8 cellular contexts compared by ENCODE assay signal in genomic region chr19:48872884-48873475, GRCh38. TPM values are rescaled to one million over a fixed set of nuclear protein-coding genes. Genes with fewer than 3 reads are reported as not detected.
DNase-seq lines count a peak whose midpoint lies in the region; ATAC-seq and TF ChIP-seq lines count a peak whose summit lies in the region.

No MANE protein-coding gene starts in this region.

- DNase-seq in GM12864 (ENCODE audit: low read depth) (no peak), LHCN-M2 (ENCODE audit: low read depth) (peak; percentile 95), SK-MEL-5 (ENCODE audit: low read depth, low spot score) (peak; percentile 91), globus pallidus (ENCODE audit: low spot score) (peak; percentile 57), occipital lobe (lab: John Stamatoyannopoulos, UW) (peak; percentile 26), thyroid gland (peak; percentile 89 to 91), midbrain (lab: John Stamatoyannopoulos, UW) (no peak)
- peak; percentile 74 to 78 for DNase-seq in activated naive CD4-positive, alpha-beta T cell treated with anti-CD3 and anti-CD28 coated beads, Interleukin-2, amount 50 U/mL, for 72 hours (ENCODE audit: low spot score in 2 of 2)

- WGBS in thyroid gland, 2 donors = 4 to 7% methylated on average over 13 to 14 of the region's 14 CpGs

- intact Hi-C loops in thyroid gland (cut with DNase I) = no loop called here

- H3K4me1 ChIP-seq in thyroid gland = peaks cover 32 to 52% of the 10 kb centered on the region in 2 donors

- H3K27ac ChIP-seq in thyroid gland = peak overlapping the region; percentile 96 to 100 (median 100)

- ATAC-seq in activated naive CD4-positive, alpha-beta T cell treated with anti-CD3 and anti-CD28 coated beads, Interleukin-2, amount 50 U/mL, for 72 hours = peak; percentile 41 to 47

- H3K27ac Mint-ChIP-seq in activated naive CD4-positive, alpha-beta T cell treated with anti-CD3 and anti-CD28 coated beads, Interleukin-2, amount 50 U/mL, for 72 hours = peak overlapping the region; percentile 100

- no peaks in the 10 kb centered on the region for H3K9me3 ChIP-seq in thyroid gland

- in situ Hi-C loops in SK-MEL-5 (cut with HindIII; ENCODE audit: low pct_unique_long_range_greater_than_20kb, low sequenced_read_pairs) = no loop called here

- no peak for TF ChIP-seq CTCF in GM12864 (IDR thresholded peaks at IDR 0.05; ENCODE audit: low read depth, low read length, missing control alignments)
- no peak for TF ChIP-seq CTCF in thyroid gland (IDR thresholded peaks at IDR 0.05)

- peak overlapping the region; percentile 75 for H3K4me3 ChIP-seq in GM12864 (ENCODE audit: low read depth, low read length)
- H3K4me3 ChIP-seq in thyroid gland (replicated peaks in 1 of 3) = peak overlapping the region; percentile 56 to 100 (median 73)

- no peaks in the 10 kb centered on the region for H3K9me3 Mint-ChIP-seq in activated naive CD4-positive, alpha-beta T cell treated with anti-CD3 and anti-CD28 coated beads, Interleukin-2, amount 50 U/mL, for 72 hours

- no peak for TF ChIP-seq POLR2A in thyroid gland (IDR thresholded peaks at IDR 0.05)

- H3K36me3 ChIP-seq in thyroid gland = peaks cover 17 to 26% of the 10 kb centered on the region in 2 donors

- H3K36me3 Mint-ChIP-seq in activated naive CD4-positive, alpha-beta T cell treated with anti-CD3 and anti-CD28 coated beads, Interleukin-2, amount 50 U/mL, for 72 hours = peaks cover 42 to 54% of the 10 kb centered on the region in 2 donors

- no peaks in the 10 kb centered on the region for H3K27me3 ChIP-seq in thyroid gland

RNA-seq across cellular contexts. Expression of gene PPP1R15A, which starts 0.8 kb away (rescaled TPM):
- total RNA-seq in LHCN-M2 (2014; rRNA removed) = 55.7 and 58.2 TPM in 2 replicates
- 64.4 TPM for polyA plus RNA-seq in LHCN-M2 (2012)
- total RNA-seq in SK-MEL-5 (2014; rRNA removed; shearing (Covaris generic)) = 26.3 and 30.2 TPM in 2 replicates
- polyA plus RNA-seq in SK-MEL-5 (2015; cell fraction: cytosol; rRNA removed) = 43.9 and 54.8 TPM in 2 replicates
- polyA plus RNA-seq in SK-MEL-5 (2015; cell fraction: nucleus; rRNA removed) = 35.8 and 38.4 TPM in 2 replicates
- 100 to 1,000 TPM in 1 of 2 donors, 10 to 100 TPM in 1; 93.1 to 133 TPM for total RNA-seq in activated naive CD4-positive, alpha-beta T cell treated with anti-CD3 and anti-CD28 coated beads, Interleukin-2, amount 50 U/mL, for 72 hours
- total RNA-seq in occipital lobe = 24.6 TPM
- 10 to 100 TPM; 18.7 to 31.7 (median 24.2) TPM for total RNA-seq in thyroid gland

RNA-seq across cellular contexts. Expression of gene PLEKHA4, which starts 4.6 kb away (rescaled TPM):
- total RNA-seq in LHCN-M2 (2014; rRNA removed) (21.3 and 27.8 TPM in 2 replicates), occipital lobe (0.31 TPM), thyroid gland (10 to 100 TPM; 15.2 to 21.8 (median 19.0) TPM)
- polyA plus RNA-seq in LHCN-M2 (2012) = 32.2 TPM
- total RNA-seq in SK-MEL-5 (2014; rRNA removed; shearing (Covaris generic)) = 3.0 and 3.1 TPM in 2 replicates
- polyA plus RNA-seq in SK-MEL-5 (2015; cell fraction: cytosol; rRNA removed) = 8.3 and 11.2 TPM in 2 replicates
- polyA plus RNA-seq in SK-MEL-5 (2015; cell fraction: nucleus; rRNA removed) = 13.6 and 27.1 TPM in 2 replicates
- 10 to 100 TPM in 1 of 2 donors, 1 to 10 TPM in 1; 9.1 to 20.3 TPM for total RNA-seq in activated naive CD4-positive, alpha-beta T cell treated with anti-CD3 and anti-CD28 coated beads, Interleukin-2, amount 50 U/mL, for 72 hours

RNA-seq across cellular contexts. Expression of gene TULP2, which starts 25.6 kb away (rescaled TPM):
- total RNA-seq in LHCN-M2 (2014; rRNA removed) (not detected in 2 replicates), occipital lobe (not detected), thyroid gland (under 1 TPM in 1 of 4 donors, not detected in 3; 0.27 TPM)
- not detected for polyA plus RNA-seq in LHCN-M2 (2012)
- total RNA-seq in SK-MEL-5 (2014; rRNA removed; shearing (Covaris generic)) = not detected in 2 replicates
- not detected in 2 replicates for polyA plus RNA-seq in SK-MEL-5 (2015; cell fraction: cytosol; rRNA removed)
- not detected in 2 replicates for polyA plus RNA-seq in SK-MEL-5 (2015; cell fraction: nucleus; rRNA removed)
- total RNA-seq in activated naive CD4-positive, alpha-beta T cell treated with anti-CD3 and anti-CD28 coated beads, Interleukin-2, amount 50 U/mL, for 72 hours = 1 to 10 TPM in 1 of 2 donors, under 1 TPM in 1; 0.52 to 1.1 TPM

RNA-seq across cellular contexts. Expression of gene NUCB1, which starts 27.1 kb away (rescaled TPM):
- total RNA-seq in LHCN-M2 (2014; rRNA removed) (213 and 221 TPM in 2 replicates), occipital lobe (42.6 TPM), thyroid gland (100 to 1,000 TPM; 267 to 424 (median 371) TPM)
- 164 TPM for polyA plus RNA-seq in LHCN-M2 (2012)
- 164 and 168 TPM in 2 replicates for total RNA-seq in SK-MEL-5 (2014; rRNA removed; shearing (Covaris generic))
- polyA plus RNA-seq in SK-MEL-5 (2015; cell fraction: cytosol; rRNA removed) = 540 and 639 TPM in 2 replicates
- 115 and 146 TPM in 2 replicates for polyA plus RNA-seq in SK-MEL-5 (2015; cell fraction: nucleus; rRNA removed)
- 100 to 1,000 TPM; 191 to 254 TPM for total RNA-seq in activated naive CD4-positive, alpha-beta T cell treated with anti-CD3 and anti-CD28 coated beads, Interleukin-2, amount 50 U/mL, for 72 hours

RNA-seq across cellular contexts. Expression of gene HSD17B14, which starts 36.7 kb away (rescaled TPM):
- not detected in 2 replicates for total RNA-seq in LHCN-M2 (2014; rRNA removed)
- 0.45 TPM for polyA plus RNA-seq in LHCN-M2 (2012)
- 53.9 and 58.9 TPM in 2 replicates for total RNA-seq in SK-MEL-5 (2014; rRNA removed; shearing (Covaris generic))
- 56.0 and 80.0 TPM in 2 replicates for polyA plus RNA-seq in SK-MEL-5 (2015; cell fraction: cytosol; rRNA removed)
- 39.3 and 49.2 TPM in 2 replicates for polyA plus RNA-seq in SK-MEL-5 (2015; cell fraction: nucleus; rRNA removed)
- 1 to 10 TPM; 1.3 to 1.7 TPM for total RNA-seq in activated naive CD4-positive, alpha-beta T cell treated with anti-CD3 and anti-CD28 coated beads, Interleukin-2, amount 50 U/mL, for 72 hours
- total RNA-seq in occipital lobe = 2.5 TPM
- 10 to 100 TPM; 11.9 to 46.8 (median 22.2) TPM for total RNA-seq in thyroid gland

Comparison
In these comparisons a context has a peak if more than half of its experiments do, and no peak if none do; other contexts are left out.
1. DNase-seq: peak in LHCN-M2 (single experiment), SK-MEL-5 (single experiment), activated naive CD4-positive, alpha-beta T cell treated with anti-CD3 and anti-CD28 coated beads, Interleukin-2, amount 50 U/mL, for 72 hours (2 of 2), globus pallidus (single experiment), occipital lobe (single experiment) and thyroid gland (2 of 2); none in GM12864 (single experiment) and midbrain (single experiment).